Comparison of ENCODE assay signal across 33 cellular contexts in genomic region chr12:2653461-2653965, GRCh38.
"Had no signal": no experiment of that assay in that cellular context is flagged by ENCODE, and none has a peak within 500 bp of the region (broad histone marks: within the 10 kb centered on the region; RNA-seq: fewer than 3 reads in every experiment).

No MANE protein-coding gene starts in this region.

- H3K4me1 ChIP-seq: Peyer's patch had no signal

- H3K27ac ChIP-seq: KMS-11, Peyer's patch, VCaP had no signal

- H3K4me1 Mint-ChIP-seq: activated CD4-positive, alpha-beta memory T cell treated with anti-CD3 and anti-CD28 coated beads, Interleukin-2, amount 10 ng/mL, durations not matched to agents 7 days and 5 days; activated CD8-positive, alpha-beta memory T cell treated with anti-CD3 and anti-CD28 coated beads, Interleukin-2, amount 10 ng/mL, durations not matched to agents 7 days and 5 days; activated naive CD4-positive, alpha-beta T cell treated with anti-CD3 and anti-CD28 coated beads, Interleukin-2, amount 10 ng/mL, durations not matched to agents 7 days and 5 days; activated naive CD8-positive, alpha-beta T cell treated with anti-CD3 and anti-CD28 coated beads, Interleukin-2, amount 50 U/mL, for 24 hours; T-cell; T-helper 17 cell had no signal

- H3K27me3 Mint-ChIP-seq: brain had no signal

- DNase-seq: activated CD4-positive, alpha-beta memory T cell treated with anti-CD3 and anti-CD28 coated beads, Interleukin-2, amount 10 ng/mL, durations not matched to agents 7 days and 5 days; activated CD4-positive, alpha-beta T cell treated with anti-CD3 and anti-CD28 coated beads for 1 hour; activated CD4-positive, alpha-beta T cell treated with anti-CD3 and anti-CD28 coated beads for 48 hours; activated CD4-positive, CD25-positive, alpha-beta regulatory T cell; activated CD8-positive, alpha-beta memory T cell treated with anti-CD3 and anti-CD28 coated beads for 24 hours; activated effector memory CD4-positive, alpha-beta T cell treated with Interleukin-2 at 50 U/mL for 16 hours; activated naive CD4-positive, alpha-beta T cell treated with anti-CD3 and anti-CD28 coated beads, Interleukin-2, amount 10 ng/mL, durations not matched to agents 7 days and 5 days; activated naive CD8-positive, alpha-beta T cell treated with anti-CD3 and anti-CD28 coated beads, Interleukin-2, amount 50 U/mL, for 24 hours; activated T-cell treated with anti-CD3 and anti-CD28 coated beads, Interleukin-2, amount 50 U/mL, for 48 hours; anterior cingulate cortex; central memory CD4-positive, alpha-beta T cell; MM.1S; MV-4-11; NCI-H1092; NCI-H1436 treated with DMSO at 0.1 percent for 48 hours; NCI-H1694 treated with DMSO at 0.1 percent for 48 hours; NCI-H2029; NCI-H345; NCI-H524 treated with DMSO at 0.1 percent for 48 hours; NK-92 treated with Interleukin-12 subunit alpha and Interleukin-12 subunit beta, amount 100 ng/mL, for 24 hours; PC-3; RPMI8226; SIG-M5; T-cell; T-helper 17 cell had no signal

- H3K36me3 Mint-ChIP-seq: activated CD8-positive, alpha-beta memory T cell treated with anti-CD3 and anti-CD28 coated beads, Interleukin-2, amount 10 ng/mL, durations not matched to agents 7 days and 5 days; activated naive CD4-positive, alpha-beta T cell treated with anti-CD3 and anti-CD28 coated beads, Interleukin-2, amount 10 ng/mL, durations not matched to agents 7 days and 5 days had no signal

- H3K4me3 Mint-ChIP-seq: activated CD4-positive, alpha-beta memory T cell treated with anti-CD3 and anti-CD28 coated beads, Interleukin-2, amount 10 ng/mL, durations not matched to agents 7 days and 5 days; activated CD8-positive, alpha-beta memory T cell treated with anti-CD3 and anti-CD28 coated beads, Interleukin-2, amount 10 ng/mL, durations not matched to agents 7 days and 5 days; activated naive CD4-positive, alpha-beta T cell treated with anti-CD3 and anti-CD28 coated beads, Interleukin-2, amount 10 ng/mL, durations not matched to agents 7 days and 5 days; activated naive CD8-positive, alpha-beta T cell; activated naive CD8-positive, alpha-beta T cell treated with anti-CD3 and anti-CD28 coated beads, Interleukin-2, amount 50 U/mL, for 24 hours; brain; T-cell; T-helper 17 cell had no signal

- H3K36me3 ChIP-seq: Peyer's patch had no signal

- H3K4me3 ChIP-seq: Peyer's patch had no signal

- H3K27me3 ChIP-seq: Peyer's patch had no signal

- H3K9me3 ChIP-seq: Peyer's patch had no signal

- ATAC-seq: activated CD8-positive, alpha-beta memory T cell treated with anti-CD3 and anti-CD28 coated beads, Interleukin-2, amount 10 ng/mL, durations not matched to agents 7 days and 5 days; activated naive CD8-positive, alpha-beta T cell treated with anti-CD3 and anti-CD28 coated beads, Interleukin-2, amount 50 U/mL, for 24 hours; PC-3; Right ventricle myocardium inferior; SK-N-SH treated with all-trans-retinoic acid at 6 μM for 48 hours; T-cell; T-helper 17 cell had no signal

- H3K27ac Mint-ChIP-seq: activated CD4-positive, alpha-beta memory T cell treated with anti-CD3 and anti-CD28 coated beads, Interleukin-2, amount 10 ng/mL, durations not matched to agents 7 days and 5 days; activated CD8-positive, alpha-beta memory T cell treated with anti-CD3 and anti-CD28 coated beads, Interleukin-2, amount 10 ng/mL, durations not matched to agents 7 days and 5 days; activated naive CD4-positive, alpha-beta T cell treated with anti-CD3 and anti-CD28 coated beads, Interleukin-2, amount 10 ng/mL, durations not matched to agents 7 days and 5 days; activated naive CD8-positive, alpha-beta T cell; activated naive CD8-positive, alpha-beta T cell treated with anti-CD3 and anti-CD28 coated beads, Interleukin-2, amount 50 U/mL, for 24 hours; brain; T-cell; T-helper 17 cell had no signal

- H3K9me3 Mint-ChIP-seq: activated CD4-positive, alpha-beta memory T cell treated with anti-CD3 and anti-CD28 coated beads, Interleukin-2, amount 10 ng/mL, durations not matched to agents 7 days and 5 days; activated naive CD4-positive, alpha-beta T cell treated with anti-CD3 and anti-CD28 coated beads, Interleukin-2, amount 10 ng/mL, durations not matched to agents 7 days and 5 days had no signal
